11 cellular contexts compared by ENCODE assay signal in the genomic region with DNA sequence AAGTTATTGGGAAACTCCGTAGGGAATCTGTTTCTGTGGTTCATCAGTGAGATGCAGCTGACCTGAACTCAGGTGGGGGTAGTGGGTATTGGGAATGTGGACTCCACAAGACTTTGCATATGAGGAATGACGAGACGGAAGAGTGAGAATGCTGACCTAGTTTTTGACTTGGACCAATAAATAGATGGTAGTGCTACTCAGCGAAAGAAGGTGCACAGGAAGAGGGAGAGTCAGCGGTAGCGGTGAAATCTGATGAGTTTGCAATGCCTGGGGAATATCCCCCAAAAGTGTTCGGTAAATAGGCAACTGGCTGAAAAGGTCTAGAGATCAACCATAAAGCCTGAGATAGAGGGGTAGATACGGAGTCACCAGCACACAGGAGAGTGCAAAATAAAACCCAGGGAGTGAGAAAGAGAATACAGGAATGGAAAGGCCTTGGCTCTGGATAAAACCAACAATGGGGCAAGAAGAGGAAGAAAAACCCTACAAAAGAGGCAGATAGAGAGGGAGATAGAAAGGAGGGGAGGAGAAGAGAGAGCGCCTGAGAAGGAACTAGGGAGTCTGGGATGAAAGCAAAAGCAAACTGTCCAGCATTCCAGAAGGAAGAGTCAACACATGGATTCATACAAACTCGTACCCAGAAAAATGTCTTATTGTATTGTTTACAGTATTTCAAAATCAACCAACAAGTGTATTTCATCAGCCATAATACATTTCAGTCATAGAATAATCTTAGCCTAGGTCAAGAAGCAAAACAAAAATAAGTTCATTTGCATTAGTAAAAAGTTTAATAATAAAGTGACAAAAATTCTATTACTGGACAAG. TPM values are rescaled to one million over a fixed set of nuclear protein-coding genes. Genes with fewer than 3 reads are reported as not detected.
DNase-seq lines count a peak whose midpoint lies in the region; ATAC-seq and TF ChIP-seq lines count a peak whose summit lies in the region.
"Had no signal": no experiment of that assay in that cellular context is flagged by ENCODE, and none has a peak within 500 bp of the region (broad histone marks: within the 10 kb centered on the region; RNA-seq: fewer than 3 reads in every experiment).

No MANE protein-coding gene starts in this region.

- peak overlapping the region; percentile 2; the same call in 1 of the 2 replicates for H3K4me3 ChIP-seq in H7 (ENCODE audit: insufficient read depth, low read depth, low read length)
- H3K4me3 ChIP-seq in stomach smooth muscle (ENCODE audit: low read length in 2 of 2), result peak overlapping the region; percentile 4 to 22

- DNase-seq in H7 (peak; percentile 9), fibroblast of peridontal ligament (ENCODE audit: extremely low read depth) (peak; percentile 89), NOMO-1 treated with dmso at 0.1 percent for 144 hours (lab: John Stamatoyannopoulos, UW; ENCODE audit: unreplicated experiment) (no peak)
- no peak for DNase-seq in activated CD4-positive, alpha-beta T cell treated with anti-CD3 and anti-CD28 coated beads, Interleukin-2, amount 50 U/mL, for 48 hours
- DNase-seq: activated gamma-delta T cell treated with Interleukin-2 at 50 U/mL for 16 hours; NCI-H748 treated with DMSO at 0.1 percent for 48 hours; stimulated activated naive B cell treated with anti-CD40 and anti-IgM and Interleukin-4, amounts not matched to agents 10 μg/mL and 1 μg/mL and 100 μg/mL, for 72 hours had no signal

- ATAC-seq in SK-N-SH treated with all-trans-retinoic acid at 6 μM for 48 hours, result peak; percentile 62
- no peak for ATAC-seq in GM21619 (IDR thresholded peaks at IDR 0.05; ENCODE audit: unreplicated experiment)
- ATAC-seq in GM21529 (IDR thresholded peaks at IDR 0.05; ENCODE audit: unreplicated experiment), result no peak
- ATAC-seq: stimulated activated naive B cell treated with anti-CD40 and anti-IgM and Interleukin-4, amounts not matched to agents 10 μg/mL and 1 μg/mL and 100 μg/mL, for 72 hours had no signal

- H3K27ac ChIP-seq in stomach smooth muscle (ENCODE audit: low read length), result no peak overlapping the region

- H3K4me1 ChIP-seq in stomach smooth muscle (ENCODE audit: control insufficient read depth, insufficient read depth, low read length), result peaks cover 12% of the 10 kb centered on the region

- H3K9ac ChIP-seq in stomach smooth muscle (ENCODE audit: low read length in 2 of 2), result no peak overlapping the region

- H3K27me3 ChIP-seq in H7 (ENCODE audit: control insufficient read depth, insufficient read depth, low read length) (peaks cover 19% of the 10 kb centered on the region; the same call in 1 of the 2 replicates), stomach smooth muscle (ENCODE audit: control insufficient read depth in 1 of 2, insufficient read depth in 2 of 2, low read length in 2 of 2) (no peaks in the 10 kb centered on the region)

- no peaks in the 10 kb centered on the region for H3K36me3 ChIP-seq in H7 (replicated peaks; ENCODE audit: control insufficient read depth, insufficient read depth, low read length)
- peaks cover 0 to 5% of the 10 kb centered on the region in 2 donors for H3K36me3 ChIP-seq in stomach smooth muscle (ENCODE audit: control insufficient read depth in 2 of 2, insufficient read depth in 2 of 2, low read length in 2 of 2)

- H3K9me3 ChIP-seq in stomach smooth muscle (ENCODE audit: control insufficient read depth in 2 of 2, low read length in 2 of 2), result no peaks in the 10 kb centered on the region

TF ChIP-seq in SK-N-SH treated with all-trans-retinoic acid at 6 μM for 48 hours, 23 proteins besides CTCF, POLR2A, EP300 and RAD21:
- TF ChIP-seq ZFP30 (CRISPR knock-in tag; IDR thresholded peaks at IDR 0.05), result no peak
- TF ChIP-seq ISL1 (CRISPR knock-in tag; IDR thresholded peaks at IDR 0.05), result no peak
- no peak for TF ChIP-seq RARB (CRISPR knock-in tag; IDR thresholded peaks at IDR 0.05)
- TF ChIP-seq TOX (CRISPR knock-in tag; IDR thresholded peaks at IDR 0.05; ENCODE audit: borderline replicate concordance), result no peak
- no peak for TF ChIP-seq ZNF565 (CRISPR knock-in tag; conservative IDR thresholded peaks at IDR 0.05; ENCODE audit: low read depth)
- TF ChIP-seq, protein P1, sequence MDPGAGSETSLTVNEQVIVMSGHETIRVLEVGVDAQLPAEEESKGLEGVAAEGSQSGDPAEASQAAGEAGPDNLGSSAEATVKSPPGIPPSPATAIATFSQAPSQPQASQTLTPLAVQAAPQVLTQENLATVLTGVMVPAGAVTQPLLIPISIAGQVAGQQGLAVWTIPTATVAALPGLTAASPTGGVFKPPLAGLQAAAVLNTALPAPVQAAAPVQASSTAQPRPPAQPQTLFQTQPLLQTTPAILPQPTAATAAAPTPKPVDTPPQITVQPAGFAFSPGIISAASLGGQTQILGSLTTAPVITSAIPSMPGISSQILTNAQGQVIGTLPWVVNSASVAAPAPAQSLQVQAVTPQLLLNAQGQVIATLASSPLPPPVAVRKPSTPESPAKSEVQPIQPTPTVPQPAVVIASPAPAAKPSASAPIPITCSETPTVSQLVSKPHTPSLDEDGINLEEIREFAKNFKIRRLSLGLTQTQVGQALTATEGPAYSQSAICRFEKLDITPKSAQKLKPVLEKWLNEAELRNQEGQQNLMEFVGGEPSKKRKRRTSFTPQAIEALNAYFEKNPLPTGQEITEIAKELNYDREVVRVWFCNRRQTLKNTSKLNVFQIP (CRISPR knock-in tag; IDR thresholded peaks at IDR 0.05; ENCODE audit: borderline replicate concordance, low read depth), result no peak
- TF ChIP-seq SNAI2 (CRISPR knock-in tag; IDR thresholded peaks at IDR 0.05), result no peak
- no peak for TF ChIP-seq TCF4 (CRISPR knock-in tag; IDR thresholded peaks at IDR 0.05; ENCODE audit: borderline replicate concordance)
- TF ChIP-seq, protein P2, sequence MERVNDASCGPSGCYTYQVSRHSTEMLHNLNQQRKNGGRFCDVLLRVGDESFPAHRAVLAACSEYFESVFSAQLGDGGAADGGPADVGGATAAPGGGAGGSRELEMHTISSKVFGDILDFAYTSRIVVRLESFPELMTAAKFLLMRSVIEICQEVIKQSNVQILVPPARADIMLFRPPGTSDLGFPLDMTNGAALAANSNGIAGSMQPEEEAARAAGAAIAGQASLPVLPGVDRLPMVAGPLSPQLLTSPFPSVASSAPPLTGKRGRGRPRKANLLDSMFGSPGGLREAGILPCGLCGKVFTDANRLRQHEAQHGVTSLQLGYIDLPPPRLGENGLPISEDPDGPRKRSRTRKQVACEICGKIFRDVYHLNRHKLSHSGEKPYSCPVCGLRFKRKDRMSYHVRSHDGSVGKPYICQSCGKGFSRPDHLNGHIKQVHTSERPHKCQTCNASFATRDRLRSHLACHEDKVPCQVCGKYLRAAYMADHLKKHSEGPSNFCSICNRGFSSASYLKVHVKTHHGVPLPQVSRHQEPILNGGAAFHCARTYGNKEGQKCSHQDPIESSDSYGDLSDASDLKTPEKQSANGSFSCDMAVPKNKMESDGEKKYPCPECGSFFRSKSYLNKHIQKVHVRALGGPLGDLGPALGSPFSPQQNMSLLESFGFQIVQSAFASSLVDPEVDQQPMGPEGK (CRISPR knock-in tag; IDR thresholded peaks at IDR 0.05; ENCODE audit: borderline replicate concordance), result no peak
- no peak for TF ChIP-seq CSDC2 (CRISPR knock-in tag; IDR thresholded peaks at IDR 0.05)
- TF ChIP-seq OSR1 (CRISPR knock-in tag; IDR thresholded peaks at IDR 0.05), result no peak
- no peak for TF ChIP-seq ZNF70 (CRISPR knock-in tag; IDR thresholded peaks at IDR 0.05)
- TF ChIP-seq ZNF8 (CRISPR knock-in tag; IDR thresholded peaks at IDR 0.05), result no peak
- no peak for TF ChIP-seq BACH2 (CRISPR knock-in tag; IDR thresholded peaks at IDR 0.05; ENCODE audit: borderline replicate concordance)
- TF ChIP-seq GLIS3 (CRISPR knock-in tag; IDR thresholded peaks at IDR 0.05), result no peak
- TF ChIP-seq ZFP3 (CRISPR knock-in tag; IDR thresholded peaks at IDR 0.05), result no peak
- TF ChIP-seq ARNTL (CRISPR knock-in tag; IDR thresholded peaks at IDR 0.05; ENCODE audit: borderline replicate concordance, low read depth), result no peak
- TF ChIP-seq, protein P3, sequence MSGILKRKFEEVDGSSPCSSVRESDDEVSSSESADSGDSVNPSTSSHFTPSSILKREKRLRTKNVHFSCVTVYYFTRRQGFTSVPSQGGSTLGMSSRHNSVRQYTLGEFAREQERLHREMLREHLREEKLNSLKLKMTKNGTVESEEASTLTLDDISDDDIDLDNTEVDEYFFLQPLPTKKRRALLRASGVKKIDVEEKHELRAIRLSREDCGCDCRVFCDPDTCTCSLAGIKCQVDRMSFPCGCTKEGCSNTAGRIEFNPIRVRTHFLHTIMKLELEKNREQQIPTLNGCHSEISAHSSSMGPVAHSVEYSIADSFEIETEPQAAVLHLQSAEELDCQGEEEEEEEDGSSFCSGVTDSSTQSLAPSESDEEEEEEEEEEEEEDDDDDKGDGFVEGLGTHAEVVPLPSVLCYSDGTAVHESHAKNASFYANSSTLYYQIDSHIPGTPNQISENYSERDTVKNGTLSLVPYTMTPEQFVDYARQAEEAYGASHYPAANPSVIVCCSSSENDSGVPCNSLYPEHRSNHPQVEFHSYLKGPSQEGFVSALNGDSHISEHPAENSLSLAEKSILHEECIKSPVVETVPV (CRISPR knock-in tag; IDR thresholded peaks at IDR 0.05), result no peak
- no peak for TF ChIP-seq PPARA (CRISPR knock-in tag; IDR thresholded peaks at IDR 0.05; ENCODE audit: borderline replicate concordance)

RNA-seq across cellular contexts. Expression of a gene that starts 5.4 kb away (rescaled TPM):
- 31.5 and 49.5 TPM in 2 replicates for total RNA-seq in H7 (2014; rRNA removed; shearing (Covaris generic))

Comparison
In these comparisons a context has a peak if more than half of its experiments do, and no peak if none do; other contexts are left out.
1. DNase-seq: peak in H7 (single experiment) and fibroblast of peridontal ligament (single experiment); none in NOMO-1 treated with dmso at 0.1 percent for 144 hours (single experiment) and activated CD4-positive, alpha-beta T cell treated with anti-CD3 and anti-CD28 coated beads, Interleukin-2, amount 50 U/mL, for 48 hours (0 of 2).